Comparison of ENCODE assay signal across 8 cellular contexts in the genomic region with DNA sequence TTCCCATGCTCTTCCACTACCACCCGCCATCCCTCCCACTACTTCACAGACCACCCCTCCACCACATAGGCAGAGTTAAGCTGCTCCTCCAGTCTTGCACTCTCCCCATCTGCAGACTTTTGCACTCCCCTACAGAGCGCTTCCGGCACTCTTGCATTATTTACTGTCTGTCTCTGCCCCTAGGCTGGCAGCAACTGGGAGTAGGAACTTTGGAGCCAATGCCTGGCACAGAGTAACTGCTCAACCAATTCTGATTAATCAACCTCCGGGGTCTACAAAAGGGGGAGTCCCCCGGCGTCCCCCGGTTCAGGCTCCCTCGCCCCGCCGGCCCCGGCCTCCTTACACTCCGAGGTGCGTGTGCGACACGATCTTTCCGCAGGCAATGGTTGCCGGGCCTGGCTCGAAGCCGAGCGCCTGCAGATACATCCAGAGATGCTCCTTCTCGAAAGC. TPM values are rescaled to one million over a fixed set of nuclear protein-coding genes. Genes with fewer than 3 reads are reported as not detected.
DNase-seq lines count a peak whose midpoint lies in the region; ATAC-seq and TF ChIP-seq lines count a peak whose summit lies in the region.

No MANE protein-coding gene starts in this region.

- peak overlapping the region; percentile 90 to 95 for H3K27ac Mint-ChIP-seq in natural killer cell

- intact Hi-C loops in natural killer cell (cut with micrococcal nuclease) (loop anchor here (1.0 to 2.0 kb wide), 5 partner anchors 25 to 278 kb away; a partner anchor contains a TSS), aorta (cut with DNase I) (loop anchor here (5.0 to 10.0 kb wide), 2 partner anchors 60 to 73 kb away; no protein-coding TSS in a partner anchor)

- ATAC-seq in HG02588 (IDR thresholded peaks at IDR 0.05; ENCODE audit: unreplicated experiment): peak; percentile 12
- ATAC-seq in natural killer cell: peak; percentile 9 to 60 (median 25)
- ATAC-seq in aorta (ENCODE audit: low FRiP score): peak; percentile 34

- no peak for TF ChIP-seq POLR2A in erythroblast (IDR thresholded peaks at IDR 0.05; ENCODE audit: low read length)

- H3K4me1 Mint-ChIP-seq in natural killer cell: peaks cover 25 to 31% of the 10 kb centered on the region in 2 donors

- no peaks in the 10 kb centered on the region for H3K27me3 ChIP-seq in aorta (ENCODE audit: control insufficient read depth in 1 of 2, insufficient read depth in 2 of 2, low read length in 1 of 2)

- peak overlapping the region; percentile 98 for H3K4me3 Mint-ChIP-seq in natural killer cell

- no peaks in the 10 kb centered on the region for H3K27me3 Mint-ChIP-seq in natural killer cell (ENCODE audit: low read depth in 2 of 2)

- peak overlapping the region; percentile 3 to 76 for H3K4me3 ChIP-seq in aorta (ENCODE audit: low read length in 2 of 2)

- no peaks in the 10 kb centered on the region for H3K4me1 ChIP-seq in aorta (ENCODE audit: control insufficient read depth in 1 of 2, insufficient read depth in 2 of 2, low read length in 2 of 2)

- 0 to 1% methylated on average over 21 of the region's 21 CpGs for WGBS in aorta, 2 donors

- no peaks in the 10 kb centered on the region for H3K36me3 ChIP-seq in aorta (ENCODE audit: control insufficient read depth in 1 of 2, insufficient read depth in 2 of 2, low read length in 1 of 2)

- no peaks in the 10 kb centered on the region for H3K9me3 ChIP-seq in aorta (ENCODE audit: control insufficient read depth, low read length)

- H3K36me3 Mint-ChIP-seq in natural killer cell: no peaks in the 10 kb centered on the region

- DNase-seq in NCI-H1417 (lab: John Stamatoyannopoulos, UW) (peak in 2 of 3 experiments; percentile 31 to 51), NCI-H1417 treated with DMSO at 0.1 percent for 48 hours (lab: John Stamatoyannopoulos, UW) (no peak), NCI-H128 (lab: John Stamatoyannopoulos, UW; ENCODE audit: unreplicated experiment) (peak; percentile 17), erythroblast (lab: John Stamatoyannopoulos, UW) (peak; percentile 72 to 75), natural killer cell (no peak), aorta (no peak)
- peak; percentile 1 to 32 (median 7) for DNase-seq in activated CD8-positive, alpha-beta memory T cell treated with anti-CD3 and anti-CD28 coated beads for 48 hours (ENCODE audit: low read depth in 2 of 3, low spot score in 2 of 3)

- H3K9me3 Mint-ChIP-seq in natural killer cell: no peaks in the 10 kb centered on the region

- no peak for TF ChIP-seq CTCF in natural killer cell (IDR thresholded peaks at IDR 0.05)

- H3K27ac ChIP-seq in aorta (ENCODE audit: low read depth in 1 of 2, low read length in 2 of 2): no peak overlapping the region

RNA-seq across cellular contexts. Expression of a gene that starts 0.5 kb away (rescaled TPM):
- total RNA-seq in natural killer cell (10 to 100 TPM; 14.6 to 18.3 (median 14.9) TPM), aorta (1 to 10 TPM; 8.4 to 9.2 TPM)
- 1 to 10 TPM; 1.4 to 3.3 TPM for polyA plus RNA-seq in aorta

RNA-seq across cellular contexts. Expression of a gene that starts 25.1 kb away (rescaled TPM):
- total RNA-seq in natural killer cell (100 to 1,000 TPM in 2 of 3 donors, 10 to 100 TPM in 1; 87.9 to 103 (median 102) TPM), aorta (100 to 1,000 TPM in 1 of 2 donors, 10 to 100 TPM in 1; 61.3 to 148 TPM)
- 100 to 1,000 TPM in 1 of 2 donors, 10 to 100 TPM in 1; 22.5 to 112 TPM for polyA plus RNA-seq in aorta

RNA-seq across cellular contexts. Expression of a gene that starts 53.0 kb away (rescaled TPM):
- total RNA-seq in natural killer cell (10 to 100 TPM; 39.0 to 43.9 (median 41.5) TPM), aorta (10 to 100 TPM; 85.9 to 87.2 TPM)
- polyA plus RNA-seq in aorta: 10 to 100 TPM; 47.6 to 94.8 TPM

Comparison
In these comparisons a context has a peak if more than half of its experiments do, and no peak if none do; other contexts are left out.
1. DNase-seq: peak in NCI-H1417 (2 of 3), NCI-H128 (single experiment), activated CD8-positive, alpha-beta memory T cell treated with anti-CD3 and anti-CD28 coated beads for 48 hours (3 of 3) and erythroblast (2 of 2); none in NCI-H1417 treated with DMSO at 0.1 percent for 48 hours (single experiment), natural killer cell (single experiment) and aorta (0 of 2).
2. Peak in every context shown above with its lines, with median percentiles within 50 percentile points of each other: ATAC-seq.